In genomic region chr9:137254624-137255447, GRCh38 we compare ENCODE assay signal across 8 cellular contexts. TPM values are rescaled to one million over a fixed set of nuclear protein-coding genes. Genes with fewer than 3 reads are reported as not detected.
DNase-seq lines count a peak whose midpoint lies in the region; ATAC-seq lines count a peak whose summit lies in the region.

Gene NELFB (plus strand): TSS chr9:137255327.

- no peaks in the 10 kb centered on the region for H3K9me3 ChIP-seq in CD4-positive, CD25-positive, alpha-beta regulatory T cell (ENCODE audit: control insufficient read depth in 2 of 2, low read length in 2 of 2)

- H3K4me3 Mint-ChIP-seq in CD4-positive, CD25-positive, alpha-beta regulatory T cell: peak within 1 kb of the TSS; percentile 84 to 97 (median 91)

- H3K27me3 Mint-ChIP-seq in CD4-positive, CD25-positive, alpha-beta regulatory T cell: no peaks in the 10 kb centered on the region

- H3K36me3 ChIP-seq in CD4-positive, CD25-positive, alpha-beta regulatory T cell (ENCODE audit: control insufficient read depth, insufficient read depth, low read length): peaks cover 12% of the 10 kb centered on the region

- H3K9me3 Mint-ChIP-seq in CD4-positive, CD25-positive, alpha-beta regulatory T cell: no peaks in the 10 kb centered on the region

- peaks cover 7% of the 10 kb centered on the region for H3K36me3 Mint-ChIP-seq in CD4-positive, CD25-positive, alpha-beta regulatory T cell

- H3K4me1 Mint-ChIP-seq in CD4-positive, CD25-positive, alpha-beta regulatory T cell: peaks cover 0 to 26% (median 3%) of the 10 kb centered on the region in 4 donors

- H3K27ac Mint-ChIP-seq in CD4-positive, CD25-positive, alpha-beta regulatory T cell: peak within 1 kb of the TSS; percentile 67 to 76 (median 76)

- ATAC-seq in CD4-positive, CD25-positive, alpha-beta regulatory T cell (ENCODE audit: low read depth in 2 of 2): peak; percentile 89 to 92
- ATAC-seq in GM19452 (IDR thresholded peaks at IDR 0.05; ENCODE audit: unreplicated experiment): peak; percentile 63
- ATAC-seq in HG03571 (IDR thresholded peaks at IDR 0.05; ENCODE audit: unreplicated experiment): peak; percentile 72

- peak; percentile 90 to 95 (median 94) for DNase-seq in CD4-positive, CD25-positive, alpha-beta regulatory T cell
- peak; percentile 40 for DNase-seq in NK-92 (lab: John Stamatoyannopoulos, UW; ENCODE audit: unreplicated experiment)
- DNase-seq in activated CD8-positive, alpha-beta memory T cell treated with anti-CD3 and anti-CD28 coated beads for 24 hours: peak; percentile 99
- peak; percentile 93 for DNase-seq in effector CD8-positive, alpha-beta T cell (lab: John Stamatoyannopoulos, UW)
- DNase-seq in medulla oblongata (ENCODE audit: extremely low spot score): peak; percentile 91
- DNase-seq in stimulated activated CD8-positive, alpha-beta memory T cell treated with anti-CD3 and anti-CD28 coated beads, Interleukin-12 subunit alpha, Interleukin-12 subunit beta, amount 100 ng/mL, for 1 hour (ENCODE audit: low read depth): peak; percentile 95

- H3K4me3 ChIP-seq in CD4-positive, CD25-positive, alpha-beta regulatory T cell (ENCODE audit: low read depth, low read length): peak within 1 kb of the TSS; percentile 67

- peak within 1 kb of the TSS; percentile 63 for H3K27ac ChIP-seq in CD4-positive, CD25-positive, alpha-beta regulatory T cell (ENCODE audit: insufficient read depth, low read length, poor library complexity, severe bottlenecking)

- no peaks in the 10 kb centered on the region for H3K27me3 ChIP-seq in CD4-positive, CD25-positive, alpha-beta regulatory T cell (ENCODE audit: control insufficient read depth, insufficient read depth, low read length)

- H3K4me1 ChIP-seq in CD4-positive, CD25-positive, alpha-beta regulatory T cell (ENCODE audit: control insufficient read depth, insufficient read depth, low read length, poor library complexity, severe bottlenecking): peaks cover 27% of the 10 kb centered on the region

RNA-seq across cellular contexts. Expression of gene NELFB, which starts in this region (rescaled TPM):
- total RNA-seq in CD4-positive, CD25-positive, alpha-beta regulatory T cell: 46.4 TPM
- 10 to 100 TPM; 22.3 to 27.1 (median 23.7) TPM for polyA plus RNA-seq in CD4-positive, CD25-positive, alpha-beta regulatory T cell

Comparison
In these comparisons a context has a peak if more than half of its experiments do, and no peak if none do; other contexts are left out.
1. Peak in every context shown above with its lines: DNase-seq, ATAC-seq, H3K4me3 ChIP-seq and H3K27ac ChIP-seq.
2. DNase-seq: peak in every context shown above with its lines; median percentile 99 in activated CD8-positive, alpha-beta memory T cell treated with anti-CD3 and anti-CD28 coated beads for 24 hours; 95 in stimulated activated CD8-positive, alpha-beta memory T cell treated with anti-CD3 and anti-CD28 coated beads, Interleukin-12 subunit alpha, Interleukin-12 subunit beta, amount 100 ng/mL, for 1 hour; 94 in CD4-positive, CD25-positive, alpha-beta regulatory T cell; 93 in effector CD8-positive, alpha-beta T cell; 91 in medulla oblongata; 40 in NK-92.